Comparison of ENCODE assay signal across 2 cellular contexts in genomic region chr19:39969266-39969665, GRCh38.
TF ChIP-seq lines count a peak whose summit lies in the region.

No MANE protein-coding gene starts in this region.

TF ChIP-seq in GM12891, 5 proteins besides CTCF, POLR2A, EP300 and RAD21:
- TF ChIP-seq SPI1 (IDR thresholded peaks at IDR 0.05; ENCODE audit: low read depth, low read length), result no peak
- no peak for TF ChIP-seq PAX5 (IDR thresholded peaks at IDR 0.05; ENCODE audit: insufficient read depth, low read length, severe bottlenecking)
- TF ChIP-seq TAF1 (IDR thresholded peaks at IDR 0.05; ENCODE audit: low read depth, low read length), result no peak
- no peak for TF ChIP-seq POLR2AphosphoS5 (IDR thresholded peaks at IDR 0.05; ENCODE audit: low read depth, low read length)

TF ChIP-seq in H1, 55 proteins besides CTCF, POLR2A, EP300 and RAD21:
- TF ChIP-seq CHD2 (IDR thresholded peaks at IDR 0.05; ENCODE audit: low read length), result no peak
